ENCODE assay signal across 32 cellular contexts in genomic region chr12:16504200-16504599, GRCh38.
"Had no signal": no experiment of that assay in that cellular context is flagged by ENCODE, and none has a peak within 500 bp of the region (broad histone marks: within the 10 kb centered on the region; RNA-seq: fewer than 3 reads in every experiment).

No MANE protein-coding gene starts in this region.

- DNase-seq: dermis blood vessel endothelial cell; effector memory CD8-positive, alpha-beta T cell; erythroblast; esophagus squamous epithelium; foreskin melanocyte; glutamatergic neuron; heart right ventricle; hippocampal formation; immature natural killer cell; islet precursor cell; kidney glomerular epithelial cell; left colon; left ventricle myocardium superior; lower lobe of right lung; naive thymus-derived CD8-positive, alpha-beta T cell; nephron progenitor cell; nucleus accumbens; posterior cingulate gyrus; right cardiac atrium; spleen; stimulated activated CD4-positive, alpha-beta T cell treated with anti-CD3 and anti-CD28 coated beads, Interleukin-4, amount 100 ng/mL, for 4 hours; stimulated activated naive CD8-positive, alpha-beta T cell treated with anti-CD3 and anti-CD28 coated beads, Interleukin-15, Interleukin-2, amounts not matched to agents 100 U/mL and 50 U/mL, for 24 hours; substantia nigra; testis; upper lobe of right lung; uterus had no signal

- H3K36me3 ChIP-seq: esophagus squamous epithelium, heart right ventricle, lower lobe of right lung, spleen, tibial nerve, upper lobe of right lung, uterus had no signal

- H3K4me3 ChIP-seq: coronary artery, esophagus squamous epithelium, heart right ventricle, lower lobe of right lung, psoas muscle, skin epidermis, spleen, testis, tibial nerve, upper lobe of right lung, uterus had no signal

- H3K27ac Mint-ChIP-seq: effector memory CD8-positive, alpha-beta T cell; immature natural killer cell; naive thymus-derived CD8-positive, alpha-beta T cell; nephron progenitor cell; stimulated activated memory B cell treated with anti-CD40 and anti-IgM and Interleukin-4, amounts not matched to agents 10 μg/mL and 1 μg/mL and 100 μg/mL, for 72 hours had no signal

- H3K27me3 ChIP-seq: esophagus squamous epithelium, heart right ventricle, spleen, testis, tibial nerve, upper lobe of right lung, uterus had no signal

- H3K4me1 ChIP-seq: esophagus squamous epithelium, heart right ventricle, lower lobe of right lung, psoas muscle, spleen, testis, tibial nerve, upper lobe of right lung, uterus had no signal

- H3K27me3 Mint-ChIP-seq: effector memory CD8-positive, alpha-beta T cell; naive thymus-derived CD8-positive, alpha-beta T cell; stimulated activated memory B cell treated with anti-CD40 and anti-IgM and Interleukin-4, amounts not matched to agents 10 μg/mL and 1 μg/mL and 100 μg/mL, for 72 hours had no signal

- ATAC-seq: effector memory CD8-positive, alpha-beta T cell; heart right ventricle; left colon; left ventricle myocardium superior; lower lobe of right lung; naive thymus-derived CD8-positive, alpha-beta T cell; psoas muscle; right cardiac atrium; stimulated activated memory B cell treated with anti-CD40 and anti-IgM and Interleukin-4, amounts not matched to agents 10 μg/mL and 1 μg/mL and 100 μg/mL, for 72 hours; stimulated activated naive CD8-positive, alpha-beta T cell treated with anti-CD3 and anti-CD28 coated beads, Interleukin-15, Interleukin-2, amounts not matched to agents 100 U/mL and 50 U/mL, for 24 hours; upper lobe of right lung had no signal

- H3K9me3 ChIP-seq: esophagus squamous epithelium, heart right ventricle, lower lobe of right lung, psoas muscle, spleen, testis, tibial nerve, upper lobe of right lung, uterus had no signal

- FAIRE-seq: endometrium had no signal

- H3K4me3 Mint-ChIP-seq: effector memory CD8-positive, alpha-beta T cell; immature natural killer cell; naive thymus-derived CD8-positive, alpha-beta T cell; nephron progenitor cell; stimulated activated memory B cell treated with anti-CD40 and anti-IgM and Interleukin-4, amounts not matched to agents 10 μg/mL and 1 μg/mL and 100 μg/mL, for 72 hours had no signal

- H3K27ac ChIP-seq: coronary artery, esophagus squamous epithelium, heart right ventricle, lower lobe of right lung, psoas muscle, skin epidermis, spleen, testis, tibial nerve, upper lobe of right lung, uterus had no signal

- H3K36me3 Mint-ChIP-seq: naive thymus-derived CD8-positive, alpha-beta T cell; stimulated activated memory B cell treated with anti-CD40 and anti-IgM and Interleukin-4, amounts not matched to agents 10 μg/mL and 1 μg/mL and 100 μg/mL, for 72 hours had no signal

- H3K4me1 Mint-ChIP-seq: immature natural killer cell; naive thymus-derived CD8-positive, alpha-beta T cell; nephron progenitor cell; stimulated activated memory B cell treated with anti-CD40 and anti-IgM and Interleukin-4, amounts not matched to agents 10 μg/mL and 1 μg/mL and 100 μg/mL, for 72 hours had no signal

- H3K9me3 Mint-ChIP-seq: nephron progenitor cell; stimulated activated memory B cell treated with anti-CD40 and anti-IgM and Interleukin-4, amounts not matched to agents 10 μg/mL and 1 μg/mL and 100 μg/mL, for 72 hours had no signal
